8 cellular contexts compared by ENCODE assay signal in genomic region chr9:72364679-72365524, GRCh38. TPM values are rescaled to one million over a fixed set of nuclear protein-coding genes. Genes with fewer than 3 reads are reported as not detected.
DNase-seq lines count a peak whose midpoint lies in the region; ATAC-seq, FAIRE-seq and TF ChIP-seq lines count a peak whose summit lies in the region.

ZFAND5 (minus strand) TSS chr9:72365208; CDS start chr9:72360778, 4,430 bp downstream.

- H3K4me3 Mint-ChIP-seq in T-helper 2 cell treated with Interferon-gamma antibody and Interleukin-4, amounts not matched to agents 5 μg/mL and 100 μg/mL, for 36 hours, result peak within 1 kb of the TSS; percentile 97
- H3K4me3 Mint-ChIP-seq in astrocyte (ENCODE audit: unreplicated experiment), result peak within 1 kb of the TSS; percentile 99

- H3K4me3 ChIP-seq in astrocyte (ENCODE audit: insufficient read depth, low read depth, low read length) (peak within 1 kb of the TSS; percentile 95), rectal smooth muscle tissue (ENCODE audit: low read length) (peak within 1 kb of the TSS; percentile 94), aorta (ENCODE audit: low read length in 2 of 2) (peak within 1 kb of the TSS; percentile 89 to 95)

- H3K9me3 Mint-ChIP-seq in T-helper 2 cell treated with Interferon-gamma antibody and Interleukin-4, amounts not matched to agents 5 μg/mL and 100 μg/mL, for 36 hours, result no peaks in the 10 kb centered on the region
- no peaks in the 10 kb centered on the region for H3K9me3 Mint-ChIP-seq in astrocyte (ENCODE audit: unreplicated experiment)

- peak within 1 kb of the TSS; percentile 100 for H3K9ac ChIP-seq in astrocyte (ENCODE audit: low read length)
- H3K9ac ChIP-seq in rectal smooth muscle tissue (ENCODE audit: low read length), result peak within 1 kb of the TSS; percentile 97

- H4K20me1 ChIP-seq in astrocyte (ENCODE audit: insufficient read depth, low read length), result peaks cover 41% of the 10 kb centered on the region

- H3K4me2 ChIP-seq in astrocyte (ENCODE audit: low read length), result peak within 1 kb of the TSS; percentile 95

- peak within 1 kb of the TSS; percentile 98 for H3K27ac Mint-ChIP-seq in T-helper 2 cell treated with Interferon-gamma antibody and Interleukin-4, amounts not matched to agents 5 μg/mL and 100 μg/mL, for 36 hours
- H3K27ac Mint-ChIP-seq in astrocyte (ENCODE audit: unreplicated experiment), result peak within 1 kb of the TSS; percentile 100

- H3K4me1 Mint-ChIP-seq in T-helper 2 cell treated with Interferon-gamma antibody and Interleukin-4, amounts not matched to agents 5 μg/mL and 100 μg/mL, for 36 hours (ENCODE audit: low read depth), result peaks cover 32% of the 10 kb centered on the region
- peaks cover 12% of the 10 kb centered on the region for H3K4me1 Mint-ChIP-seq in astrocyte (ENCODE audit: low read depth, unreplicated experiment)

- H3K27me3 ChIP-seq in astrocyte (ENCODE audit: insufficient read depth, low read length) (no peaks in the 10 kb centered on the region), rectal smooth muscle tissue (ENCODE audit: control insufficient read depth, insufficient read depth, low read length) (no peaks in the 10 kb centered on the region), aorta (ENCODE audit: control insufficient read depth in 1 of 2, insufficient read depth in 2 of 2, low read length in 1 of 2) (no peaks in the 10 kb centered on the region)

- no peaks in the 10 kb centered on the region for H3K9me3 ChIP-seq in astrocyte (ENCODE audit: insufficient read depth, low read depth, low read length)
- H3K9me3 ChIP-seq in aorta (ENCODE audit: control insufficient read depth, low read length), result no peaks in the 10 kb centered on the region

- H3K79me2 ChIP-seq in astrocyte (ENCODE audit: insufficient read depth, low read length), result peaks cover 51% of the 10 kb centered on the region

- peaks cover 17% of the 10 kb centered on the region for H3K4me1 ChIP-seq in astrocyte (ENCODE audit: insufficient read depth, low read length)
- peaks cover 15% of the 10 kb centered on the region for H3K4me1 ChIP-seq in rectal smooth muscle tissue (ENCODE audit: control insufficient read depth, insufficient read depth, low read length)
- peaks cover 0 to 1% of the 10 kb centered on the region in 2 donors for H3K4me1 ChIP-seq in aorta (ENCODE audit: control insufficient read depth in 1 of 2, insufficient read depth in 2 of 2, low read length in 2 of 2)

- WGBS in aorta, 2 donors, result 0 to 1% methylated on average over 105 to 110 of the region's 110 CpGs

- ATAC-seq in GM18499 (IDR thresholded peaks at IDR 0.05; ENCODE audit: insufficient read depth, unreplicated experiment) (peak; percentile 51), HG02938 (IDR thresholded peaks at IDR 0.05; ENCODE audit: unreplicated experiment) (peak; percentile 71), aorta (ENCODE audit: low FRiP score) (peak; percentile 94)

- H3K27me3 Mint-ChIP-seq in T-helper 2 cell treated with Interferon-gamma antibody and Interleukin-4, amounts not matched to agents 5 μg/mL and 100 μg/mL, for 36 hours (ENCODE audit: low read depth), result no peaks in the 10 kb centered on the region
- no peaks in the 10 kb centered on the region for H3K27me3 Mint-ChIP-seq in astrocyte (ENCODE audit: low read depth, unreplicated experiment)

- H3K36me3 ChIP-seq in astrocyte (ENCODE audit: insufficient read depth, low read length), result peaks cover 13% of the 10 kb centered on the region
- H3K36me3 ChIP-seq in rectal smooth muscle tissue (ENCODE audit: control insufficient read depth, insufficient read depth, low read length), result no peaks in the 10 kb centered on the region
- no peaks in the 10 kb centered on the region for H3K36me3 ChIP-seq in aorta (ENCODE audit: control insufficient read depth in 1 of 2, insufficient read depth in 2 of 2, low read length in 1 of 2)

- no peak for TF ChIP-seq CTCF in astrocyte (IDR thresholded peaks at IDR 0.05; ENCODE audit: insufficient read depth, low read depth, low read length)

- peak within 1 kb of the TSS; percentile 73 for H2AFZ ChIP-seq in astrocyte (ENCODE audit: low read depth, low read length)

- H3K36me3 Mint-ChIP-seq in T-helper 2 cell treated with Interferon-gamma antibody and Interleukin-4, amounts not matched to agents 5 μg/mL and 100 μg/mL, for 36 hours (ENCODE audit: low read depth), result peaks cover 22% of the 10 kb centered on the region
- peaks cover 7% of the 10 kb centered on the region for H3K36me3 Mint-ChIP-seq in astrocyte (ENCODE audit: low read depth, unreplicated experiment)

- H3K27ac ChIP-seq in astrocyte (ENCODE audit: low read depth, low read length) (peak within 1 kb of the TSS; percentile 100), rectal smooth muscle tissue (ENCODE audit: low read depth, low read length) (peak within 1 kb of the TSS; percentile 100), aorta (ENCODE audit: low read depth in 1 of 2, low read length in 2 of 2) (peak within 1 kb of the TSS; percentile 96 to 98)

- FAIRE-seq in astrocyte (lab: Jason Lieb, UNC), result no peak

- DNase-seq in NCI-H187 (lab: John Stamatoyannopoulos, UW) (peak; percentile 67 to 85), astrocyte (ENCODE audit: low read depth) (peak; percentile 94), hepatic stellate cell (ENCODE audit: low spot score) (peak; percentile 98), aorta (peak; percentile 99)
- peak; percentile 91 for DNase-seq in T-helper 2 cell treated with Interferon-gamma antibody and Interleukin-4, amounts not matched to agents 5 μg/mL and 100 μg/mL, for 36 hours (ENCODE audit: low spot score)

- intact Hi-C loops in aorta (cut with DNase I), result loop anchor here in 1 of 2 donors (5.0 kb wide), 1 partner anchor 217 kb away; no protein-coding TSS in a partner anchor

RNA-seq across cellular contexts. Expression of gene ZFAND5, which starts in this region (rescaled TPM):
- total RNA-seq in astrocyte (167 and 181 TPM in 2 replicates), aorta (100 to 1,000 TPM; 138 to 205 TPM)
- 100 to 1,000 TPM in 1 of 2 donors, 10 to 100 TPM in 1; 79.4 to 147 TPM for polyA plus RNA-seq in aorta

Comparison
In these comparisons a context has a peak if more than half of its experiments do, and no peak if none do; other contexts are left out.
1. Peak in every context shown above with its lines: DNase-seq, ATAC-seq, H3K4me3 ChIP-seq and H3K27ac ChIP-seq.